In the genomic region with DNA sequence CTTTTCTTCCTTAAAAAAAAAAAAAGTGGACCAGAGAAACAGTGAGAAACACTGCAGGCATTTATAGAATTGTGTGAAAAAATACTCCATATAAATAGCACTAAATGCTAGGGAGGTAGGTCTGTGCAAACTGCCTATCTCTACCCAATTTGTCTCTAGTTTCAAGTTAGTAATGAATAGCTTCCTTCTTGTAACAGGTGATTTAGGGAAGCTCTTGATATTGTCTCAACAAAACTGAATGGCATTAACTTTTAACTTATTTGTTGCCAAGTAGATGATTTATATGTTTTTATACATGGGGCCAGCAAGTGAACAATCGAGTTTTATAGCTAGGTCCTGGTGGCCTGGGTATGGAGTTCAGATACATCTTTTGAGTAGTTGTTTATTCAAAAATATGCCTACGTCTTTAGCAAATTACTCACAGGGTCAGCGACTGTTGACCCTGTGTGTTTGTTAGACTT, we compare ENCODE assay signal across 21 cellular contexts.
DNase-seq lines count a peak whose midpoint lies in the region; ATAC-seq, FAIRE-seq and TF ChIP-seq lines count a peak whose summit lies in the region.
"Had no signal": no experiment of that assay in that cellular context is flagged by ENCODE, and none has a peak within 500 bp of the region (broad histone marks: within the 10 kb centered on the region; RNA-seq: fewer than 3 reads in every experiment).

No MANE protein-coding gene starts in this region.

- no peak overlapping the region for H3K4me3 ChIP-seq in MG63
- H3K4me3 ChIP-seq: left ventricle myocardium inferior, upper lobe of left lung had no signal

- H3K27me3 ChIP-seq in MG63, result no peaks in the 10 kb centered on the region
- H3K27me3 ChIP-seq: upper lobe of left lung had no signal

- peaks cover 60% of the 10 kb centered on the region for H3K4me1 Mint-ChIP-seq in activated T-helper 1 cell treated with anti-CD3 and anti-CD28 coated beads, Interleukin-12 subunit alpha, Interleukin-12 subunit beta, Interleukin-2, Interleukin-4 antibody, amounts not matched to agents 30 ng/mL and 10 ng/mL and 1 ng/mL, durations not matched to agents 14 hours and 24 hours and 36 hours (ENCODE audit: low read depth)
- peaks cover 19% of the 10 kb centered on the region for H3K4me1 Mint-ChIP-seq in stimulated activated memory B cell treated with anti-CD40 and anti-IgM and Interleukin-4, amounts not matched to agents 10 μg/mL and 1 μg/mL and 100 μg/mL, for 72 hours

- H3K9me3 Mint-ChIP-seq in activated T-helper 1 cell treated with anti-CD3 and anti-CD28 coated beads, Interleukin-12 subunit alpha, Interleukin-12 subunit beta, Interleukin-2, Interleukin-4 antibody, amounts not matched to agents 30 ng/mL and 10 ng/mL and 1 ng/mL, durations not matched to agents 14 hours and 24 hours and 36 hours, result no peaks in the 10 kb centered on the region
- no peaks in the 10 kb centered on the region for H3K9me3 Mint-ChIP-seq in stimulated activated memory B cell treated with anti-CD40 and anti-IgM and Interleukin-4, amounts not matched to agents 10 μg/mL and 1 μg/mL and 100 μg/mL, for 72 hours
- H3K9me3 Mint-ChIP-seq: stimulated activated naive B cell treated with anti-CD40 and anti-IgM and Interleukin-4, amounts not matched to agents 10 μg/mL and 1 μg/mL and 100 μg/mL, for 72 hours had no signal

- H3K36me3 Mint-ChIP-seq in activated T-helper 1 cell treated with anti-CD3 and anti-CD28 coated beads, Interleukin-12 subunit alpha, Interleukin-12 subunit beta, Interleukin-2, Interleukin-4 antibody, amounts not matched to agents 30 ng/mL and 10 ng/mL and 1 ng/mL, durations not matched to agents 14 hours and 24 hours and 36 hours (ENCODE audit: low read depth), result peaks cover 17% of the 10 kb centered on the region
- peaks cover 17% of the 10 kb centered on the region for H3K36me3 Mint-ChIP-seq in stimulated activated memory B cell treated with anti-CD40 and anti-IgM and Interleukin-4, amounts not matched to agents 10 μg/mL and 1 μg/mL and 100 μg/mL, for 72 hours

- no peak overlapping the region for H3K4me3 Mint-ChIP-seq in activated T-helper 1 cell treated with anti-CD3 and anti-CD28 coated beads, Interleukin-12 subunit alpha, Interleukin-12 subunit beta, Interleukin-2, Interleukin-4 antibody, amounts not matched to agents 30 ng/mL and 10 ng/mL and 1 ng/mL, durations not matched to agents 14 hours and 24 hours and 36 hours
- H3K4me3 Mint-ChIP-seq in stimulated activated memory B cell treated with anti-CD40 and anti-IgM and Interleukin-4, amounts not matched to agents 10 μg/mL and 1 μg/mL and 100 μg/mL, for 72 hours, result no peak overlapping the region
- H3K4me3 Mint-ChIP-seq: stimulated activated naive B cell treated with anti-CD40 and anti-IgM and Interleukin-4, amounts not matched to agents 10 μg/mL and 1 μg/mL and 100 μg/mL, for 72 hours had no signal

- peak; percentile 33 for ATAC-seq in GM21360 (IDR thresholded peaks at IDR 0.05; ENCODE audit: unreplicated experiment)
- peak; percentile 31 for ATAC-seq in HG03432 (IDR thresholded peaks at IDR 0.05; ENCODE audit: unreplicated experiment)
- ATAC-seq in stimulated activated memory B cell treated with anti-CD40 and anti-IgM and Interleukin-4, amounts not matched to agents 10 μg/mL and 1 μg/mL and 100 μg/mL, for 72 hours, result no peak
- ATAC-seq: Panc1 had no signal

- H3K27ac Mint-ChIP-seq in activated T-helper 1 cell treated with anti-CD3 and anti-CD28 coated beads, Interleukin-12 subunit alpha, Interleukin-12 subunit beta, Interleukin-2, Interleukin-4 antibody, amounts not matched to agents 30 ng/mL and 10 ng/mL and 1 ng/mL, durations not matched to agents 14 hours and 24 hours and 36 hours, result peak overlapping the region; percentile 54
- H3K27ac Mint-ChIP-seq in stimulated activated memory B cell treated with anti-CD40 and anti-IgM and Interleukin-4, amounts not matched to agents 10 μg/mL and 1 μg/mL and 100 μg/mL, for 72 hours, result no peak overlapping the region
- H3K27ac Mint-ChIP-seq: stimulated activated naive B cell treated with anti-CD40 and anti-IgM and Interleukin-4, amounts not matched to agents 10 μg/mL and 1 μg/mL and 100 μg/mL, for 72 hours had no signal

- intact Hi-C loops in activated T-helper 1 cell treated with anti-CD3 and anti-CD28 coated beads, Interleukin-12 subunit alpha, Interleukin-12 subunit beta, Interleukin-2, Interleukin-4 antibody, amounts not matched to agents 30 ng/mL and 10 ng/mL and 1 ng/mL, durations not matched to agents 14 hours and 24 hours and 36 hours (cut with micrococcal nuclease), result loop anchor here (1.0 to 5.0 kb wide), 6 partner anchors 19 to 282 kb away; a partner anchor contains a TSS

- peaks cover 1% of the 10 kb centered on the region for H3K27me3 Mint-ChIP-seq in activated T-helper 1 cell treated with anti-CD3 and anti-CD28 coated beads, Interleukin-12 subunit alpha, Interleukin-12 subunit beta, Interleukin-2, Interleukin-4 antibody, amounts not matched to agents 30 ng/mL and 10 ng/mL and 1 ng/mL, durations not matched to agents 14 hours and 24 hours and 36 hours (ENCODE audit: insufficient read depth)
- H3K27me3 Mint-ChIP-seq in stimulated activated memory B cell treated with anti-CD40 and anti-IgM and Interleukin-4, amounts not matched to agents 10 μg/mL and 1 μg/mL and 100 μg/mL, for 72 hours, result no peaks in the 10 kb centered on the region
- H3K27me3 Mint-ChIP-seq: stimulated activated naive B cell treated with anti-CD40 and anti-IgM and Interleukin-4, amounts not matched to agents 10 μg/mL and 1 μg/mL and 100 μg/mL, for 72 hours had no signal

- no peaks in the 10 kb centered on the region for H3K9me3 ChIP-seq in MG63
- H3K9me3 ChIP-seq: left ventricle myocardium inferior, SK-N-SH, upper lobe of left lung had no signal

- peak; percentile 76 for FAIRE-seq in GM12891 (lab: Jason Lieb, UNC)

- H3K36me3 ChIP-seq in MG63, result no peaks in the 10 kb centered on the region
- H3K36me3 ChIP-seq: upper lobe of left lung had no signal

- DNase-seq in GM12891 (ENCODE audit: insufficient read length, low spot score) (no peak), MG63 (no peak), NCI-H526 treated with DMSO at 0.1 percent for 48 hours (lab: John Stamatoyannopoulos, UW) (no peak)
- DNase-seq in activated T-helper 1 cell treated with anti-CD3 and anti-CD28 coated beads, Interleukin-12 subunit alpha, Interleukin-12 subunit beta, Interleukin-2, Interleukin-4 antibody, amounts not matched to agents 30 ng/mL and 10 ng/mL and 1 ng/mL, durations not matched to agents 14 hours and 24 hours and 36 hours (ENCODE audit: low spot score), result no peak
- DNase-seq in activated CD4-positive, alpha-beta T cell treated with anti-CD3 and anti-CD28 coated beads for 4 hours, result no peak
- DNase-seq: activated CD4-positive, CD25-positive, alpha-beta regulatory T cell treated with anti-CD3 and anti-CD28 coated beads, Interleukin-2, amount 50 U/mL, for 72 hours; activated effector memory CD4-positive, alpha-beta T cell treated with anti-CD3 and anti-CD28 coated beads, Interleukin-2, amount 50 U/mL, for 16 hours; left ventricle myocardium inferior; MV-4-11; NCI-H2081 treated with DMSO at 0.1 percent for 48 hours; NCI-H774; retina; SK-N-SH; stimulated activated CD4-positive, alpha-beta T cell treated with anti-CD3 and anti-CD28 coated beads, Interleukin-15, amount 100 ng/mL, for 24 hours; stimulated activated naive B cell treated with anti-CD40 and anti-IgM and Interleukin-4, amounts not matched to agents 10 μg/mL and 1 μg/mL and 100 μg/mL, for 72 hours; T1000; upper lobe of left lung had no signal

- no peak for TF ChIP-seq POLR2A in GM12891 (IDR thresholded peaks at IDR 0.05; ENCODE audit: low read depth, low read length)

TF ChIP-seq in GM12891, 5 proteins besides CTCF, POLR2A, EP300 and RAD21:
- TF ChIP-seq SPI1 (IDR thresholded peaks at IDR 0.05; ENCODE audit: low read depth, low read length) (no peak), POU2F2 (IDR thresholded peaks at IDR 0.05; ENCODE audit: low read depth, low read length) (no peak), POLR2AphosphoS5 (IDR thresholded peaks at IDR 0.05; ENCODE audit: low read depth, low read length) (no peak), PAX5 (IDR thresholded peaks at IDR 0.05; ENCODE audit: insufficient read depth, low read length, severe bottlenecking) (no peak), TAF1 (IDR thresholded peaks at IDR 0.05; ENCODE audit: low read depth, low read length) (no peak)
